Comparison of ENCODE assay signal across 9 cellular contexts in the genomic region with DNA sequence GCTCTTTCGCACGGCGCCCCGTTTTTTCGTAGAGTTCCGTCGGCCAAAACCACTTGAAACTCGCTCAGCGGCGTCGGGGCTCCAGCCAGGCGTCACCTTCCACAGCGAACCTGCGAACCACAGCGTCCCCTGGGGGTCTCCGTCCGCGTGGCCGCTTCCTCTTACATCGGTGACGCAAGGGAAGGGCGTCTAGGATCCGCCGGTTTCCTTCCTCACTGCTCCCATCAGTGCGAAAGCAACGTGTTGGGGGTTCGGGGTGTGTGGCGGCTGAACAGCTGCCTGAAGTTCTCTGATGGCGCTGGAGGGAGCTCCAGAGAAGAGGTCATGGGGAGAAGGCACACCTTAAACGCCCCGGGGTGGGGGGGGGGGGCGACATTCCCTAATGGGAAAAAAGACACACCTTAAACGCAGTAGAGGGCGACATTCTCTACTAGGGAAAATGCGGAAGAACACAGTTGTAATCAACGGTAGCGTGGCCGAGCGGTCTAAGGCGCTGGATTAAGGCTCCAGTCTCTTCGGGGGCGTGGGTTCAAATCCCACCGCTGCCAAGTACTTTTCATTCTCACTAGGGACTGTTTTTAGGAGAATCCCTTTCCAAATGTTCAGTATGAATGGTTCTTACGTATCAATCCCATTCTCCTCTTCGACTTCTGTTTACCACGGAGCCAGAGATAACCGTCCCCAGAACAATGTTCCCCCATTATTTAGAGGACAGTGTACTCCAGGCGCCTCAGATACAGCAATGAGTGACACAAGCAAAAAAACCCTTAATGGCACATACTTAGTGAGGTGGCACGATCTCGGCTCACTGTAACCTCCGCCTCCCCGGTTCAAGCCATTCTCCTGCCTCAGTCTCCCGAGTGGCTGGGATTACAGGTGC. TPM values are rescaled to one million over a fixed set of nuclear protein-coding genes. Genes with fewer than 3 reads are reported as not detected.
A peak's percentile ranks its signal among the peaks of the same experiment; 100 is the strongest.
DNase-seq lines count a peak whose midpoint lies in the region; ATAC-seq and TF ChIP-seq lines count a peak whose summit lies in the region.
"Had no signal": no experiment of that assay in that cellular context is flagged by ENCODE, and none has a peak within 500 bp of the region (broad histone marks: within the 10 kb centered on the region; RNA-seq: fewer than 3 reads in every experiment).

No MANE protein-coding gene starts in this region.

- H3K27me3 Mint-ChIP-seq in nephron (ENCODE audit: low read depth) = peaks cover 41% of the 10 kb centered on the region

- H3K4me1 ChIP-seq in esophagus (ENCODE audit: control insufficient read depth in 2 of 2, insufficient read depth in 2 of 2, low read length in 1 of 2) = no peaks in the 10 kb centered on the region
- H3K4me1 ChIP-seq in testis = no peaks in the 10 kb centered on the region

- peaks cover 6% of the 10 kb centered on the region for H3K9me3 Mint-ChIP-seq in nephron

- H3K36me3 Mint-ChIP-seq in nephron (ENCODE audit: low read depth) = peaks cover 8% of the 10 kb centered on the region

- no peak for TF ChIP-seq POLR2A in testis (IDR thresholded peaks at IDR 0.05)

- TF ChIP-seq CTCF in AG10803 (conservative IDR thresholded peaks at IDR 0.05; ENCODE audit: low read length) (peak; percentile 38), nephron (IDR thresholded peaks at IDR 0.05; ENCODE audit: unreplicated experiment in 3 of 3) (peak; percentile 35 to 66 (median 50)), testis (IDR thresholded peaks at IDR 0.05) (peak in 1 of 3 experiments; percentile 16)

- peak overlapping the region; percentile 77 to 79 (median 79) for H3K4me3 Mint-ChIP-seq in nephron

- H3K36me3 ChIP-seq in esophagus (ENCODE audit: control insufficient read depth in 2 of 2, insufficient read depth in 2 of 2, low read length in 1 of 2) = no peaks in the 10 kb centered on the region
- no peaks in the 10 kb centered on the region for H3K36me3 ChIP-seq in testis (ENCODE audit: low read depth, missing control alignments)

- H3K27ac ChIP-seq in esophagus (ENCODE audit: low read depth in 2 of 2, low read length in 1 of 2) = no peak overlapping the region
- no peak overlapping the region for H3K27ac ChIP-seq in testis

- DNase-seq in AG10803 (ENCODE audit: low read depth) (peak; percentile 55), KG1 (lab: John Stamatoyannopoulos, UW) (peak; percentile 19), testis (peak; percentile 63), NCI-H446 (lab: John Stamatoyannopoulos, UW) (no peak)
- peak; percentile 86 for DNase-seq in activated CD8-positive, alpha-beta memory T cell treated with anti-CD3 and anti-CD28 coated beads, Interleukin-2, amount 50 U/mL, for 48 hours

- 21 to 24% methylated on average over 53 of the region's 53 CpGs for WGBS in esophagus, 2 donors
- WGBS in testis, 2 donors = 24 to 29% methylated on average over 37 to 53 of the region's 53 CpGs

- no peaks in the 10 kb centered on the region for H3K27me3 ChIP-seq in esophagus (ENCODE audit: control insufficient read depth in 1 of 2, insufficient read depth in 2 of 2, low read length in 2 of 2)
- no peaks in the 10 kb centered on the region for H3K27me3 ChIP-seq in testis

- no peak for ATAC-seq in GM21367 (IDR thresholded peaks at IDR 0.05; ENCODE audit: unreplicated experiment)

- H3K4me3 ChIP-seq in AG10803 (ENCODE audit: low read length) (peak overlapping the region; percentile 52), esophagus (ENCODE audit: low read depth in 1 of 2, low read length in 2 of 2) (peak overlapping the region; percentile 0 to 24), testis (peak overlapping the region; percentile 36 to 40)

- peaks cover 11% of the 10 kb centered on the region for H3K4me1 Mint-ChIP-seq in nephron

- H3K9me3 ChIP-seq in esophagus (ENCODE audit: control insufficient read depth in 2 of 2, insufficient read depth in 1 of 2, low read depth in 1 of 2, low read length in 1 of 2) (no peaks in the 10 kb centered on the region), testis (no peaks in the 10 kb centered on the region)

- intact Hi-C loops in testis (cut with DNase I; ENCODE audit: low total_unique reads) = no loop called here

- H3K27ac Mint-ChIP-seq in nephron = peak overlapping the region in 1 of 3 experiments; percentile 61

RNA-seq across cellular contexts. Expression of a gene that starts 16.3 kb away (rescaled TPM):
- 1 to 10 TPM in 1 of 2 donors, under 1 TPM in 1; 0.46 to 1.2 TPM for polyA plus RNA-seq in esophagus
- total RNA-seq in testis = 1 to 10 TPM; 3.5 to 5.0 TPM
- 5.8 TPM for polyA plus RNA-seq in testis (ENCODE audit: insufficient read depth, low read depth, low replicate concordance)

RNA-seq across cellular contexts. Expression of a gene that starts 56.2 kb away (rescaled TPM):
- polyA plus RNA-seq in esophagus = not detected
- total RNA-seq in testis = not detected
- polyA plus RNA-seq in testis (ENCODE audit: insufficient read depth, low read depth, low replicate concordance) = not detected
- total RNA-seq: myocyte had no signal

Comparison
In these comparisons a context has a peak if more than half of its experiments do, and no peak if none do; other contexts are left out.
1. DNase-seq: peak in AG10803 (single experiment), KG1 (single experiment), activated CD8-positive, alpha-beta memory T cell treated with anti-CD3 and anti-CD28 coated beads, Interleukin-2, amount 50 U/mL, for 48 hours (single experiment) and testis (single experiment); none in NCI-H446 (0 of 2).
2. Peak in every context shown above with its lines, with median percentiles within 50 percentile points of each other: H3K4me3 ChIP-seq.